3 cellular contexts compared by ENCODE assay signal in the genomic region with DNA sequence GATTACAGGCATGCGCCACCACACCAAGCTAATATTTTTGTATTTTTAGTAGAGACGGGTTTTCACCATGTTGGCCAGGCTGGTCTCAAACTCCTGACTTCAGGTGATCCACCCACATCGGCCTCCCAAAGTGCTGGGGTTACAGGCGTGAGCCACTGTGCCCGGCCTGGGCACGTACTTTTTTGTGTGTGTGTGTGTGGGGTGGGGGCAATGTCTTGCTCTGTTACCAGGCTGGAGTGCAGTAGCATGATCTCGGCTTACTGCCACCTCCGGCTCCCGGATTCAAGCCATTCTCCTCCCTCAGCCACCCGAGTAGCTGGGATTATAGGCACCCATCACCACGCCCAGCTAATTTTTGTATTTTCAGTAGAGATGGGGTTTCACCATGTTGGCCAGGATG. TPM values are rescaled to one million over a fixed set of nuclear protein-coding genes. Genes with fewer than 3 reads are reported as not detected.
"Had no signal": no experiment of that assay in that cellular context is flagged by ENCODE, and none has a peak within 500 bp of the region (broad histone marks: within the 10 kb centered on the region; RNA-seq: fewer than 3 reads in every experiment).

No MANE protein-coding gene starts in this region.

RNA-seq across cellular contexts. Expression of gene KCNJ12, which starts 36.6 kb away (rescaled TPM):
- total RNA-seq: HepG2, HFFc6 had no signal
- polyA plus RNA-seq: HepG2, IgD-negative memory B cell had no signal
